ENCODE assay signal across 13 cellular contexts in the genomic region with DNA sequence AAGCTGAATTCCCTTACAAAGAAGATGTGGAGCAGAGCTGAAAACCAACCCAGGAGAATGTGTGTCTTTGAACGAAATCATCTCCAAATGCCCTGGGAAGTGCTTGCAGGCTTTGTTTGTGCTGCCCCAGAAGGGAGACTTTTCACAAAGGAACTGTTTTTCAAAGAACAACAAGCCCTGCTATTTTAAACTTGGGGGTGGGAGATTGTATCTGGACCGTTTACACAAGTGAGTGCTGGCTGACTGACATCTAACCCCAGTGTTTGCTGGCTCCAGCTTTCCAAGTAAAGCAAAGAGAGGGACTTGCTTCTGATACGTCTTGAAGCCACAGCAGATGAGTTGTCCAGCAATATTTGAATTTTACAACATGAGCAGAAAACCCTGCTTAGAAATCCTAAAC. TPM values are rescaled to one million over a fixed set of nuclear protein-coding genes. Genes with fewer than 3 reads are reported as not detected.
DNase-seq lines count a peak whose midpoint lies in the region; ATAC-seq, FAIRE-seq and TF ChIP-seq lines count a peak whose summit lies in the region.
"Had no signal": no experiment of that assay in that cellular context is flagged by ENCODE, and none has a peak within 500 bp of the region (broad histone marks: within the 10 kb centered on the region; RNA-seq: fewer than 3 reads in every experiment).

No MANE protein-coding gene starts in this region.

- H3K9me3 ChIP-seq in NT2/D1 (ENCODE audit: insufficient read depth, low read length) (no peaks in the 10 kb centered on the region), fibroblast of lung (ENCODE audit: control insufficient read depth, insufficient read depth, low read depth, low read length) (no peaks in the 10 kb centered on the region), neuron (ENCODE audit: low read length) (no peaks in the 10 kb centered on the region), small intestine (ENCODE audit: control insufficient read depth, low read depth) (no peaks in the 10 kb centered on the region)
- H3K9me3 ChIP-seq in CD8-positive, alpha-beta memory T cell (ENCODE audit: low read length) = no peaks in the 10 kb centered on the region

- peaks cover 0 to 2% (median 0%) of the 10 kb centered on the region in 5 donors for H3K9me3 Mint-ChIP-seq in CD8-positive, alpha-beta memory T cell
- H3K9me3 Mint-ChIP-seq: activated naive CD4-positive, alpha-beta T cell treated with anti-CD3 and anti-CD28 coated beads, Interleukin-2, amount 10 ng/mL, durations not matched to agents 7 days and 5 days; IgD-negative memory B cell had no signal

- no peak for ATAC-seq in HG03196 (IDR thresholded peaks at IDR 0.05; ENCODE audit: unreplicated experiment)

- no peaks in the 10 kb centered on the region for H3K36me3 ChIP-seq in BJ (ENCODE audit: control insufficient read depth, insufficient read depth, low read length)
- peaks cover 4% of the 10 kb centered on the region for H3K36me3 ChIP-seq in NT2/D1 (ENCODE audit: insufficient read depth, insufficient read length, low read length)
- no peaks in the 10 kb centered on the region for H3K36me3 ChIP-seq in fibroblast of lung (ENCODE audit: control insufficient read depth, insufficient read depth, low read length)
- H3K36me3 ChIP-seq in neuron (ENCODE audit: insufficient read depth, low read length) = no peaks in the 10 kb centered on the region
- H3K36me3 ChIP-seq in CD8-positive, alpha-beta memory T cell (ENCODE audit: insufficient read depth, low read length) = no peaks in the 10 kb centered on the region
- H3K36me3 ChIP-seq in small intestine (ENCODE audit: control insufficient read depth in 2 of 2, insufficient read depth in 2 of 2, low read length in 2 of 2) = no peaks in the 10 kb centered on the region
- H3K36me3 ChIP-seq: BLaER1 treated with 17β-estradiol and CSF1 and Interleukin-3, amounts not matched to agents 10 nM and 100 nM had no signal

- H3K27me3 ChIP-seq in BJ (ENCODE audit: control insufficient read depth, insufficient read depth, low read length) (no peaks in the 10 kb centered on the region), NT2/D1 (ENCODE audit: insufficient read depth, insufficient read length) (no peaks in the 10 kb centered on the region), fibroblast of lung (ENCODE audit: control insufficient read depth, insufficient read depth, low read length) (no peaks in the 10 kb centered on the region), neuron (ENCODE audit: insufficient read depth, low read length) (peaks cover 5% of the 10 kb centered on the region), small intestine (ENCODE audit: control insufficient read depth in 2 of 2, insufficient read depth in 2 of 2, low read length in 2 of 2) (no peaks in the 10 kb centered on the region)
- peaks cover 5% of the 10 kb centered on the region for H3K27me3 ChIP-seq in CD8-positive, alpha-beta memory T cell (ENCODE audit: insufficient read depth, low read length, poor library complexity, severe bottlenecking)

- H3K27ac Mint-ChIP-seq in CD8-positive, alpha-beta memory T cell = peak overlapping the region in 1 of 8 donors; percentile 58
- H3K27ac Mint-ChIP-seq: activated naive CD4-positive, alpha-beta T cell treated with anti-CD3 and anti-CD28 coated beads, Interleukin-2, amount 10 ng/mL, durations not matched to agents 7 days and 5 days; IgD-negative memory B cell had no signal

- H3K9ac ChIP-seq in NT2/D1 (ENCODE audit: insufficient read length, low read depth) (peak overlapping the region; percentile 82), fibroblast of lung (ENCODE audit: insufficient read depth, low read length) (no peak overlapping the region)
- H3K9ac ChIP-seq: BLaER1 treated with 17β-estradiol and CSF1 and Interleukin-3, amounts not matched to agents 10 nM and 100 nM had no signal

- peaks cover 4% of the 10 kb centered on the region for H3K4me1 ChIP-seq in NT2/D1 (ENCODE audit: insufficient read depth, insufficient read length)
- H3K4me1 ChIP-seq in fibroblast of lung (ENCODE audit: control insufficient read depth, extremely low read depth, insufficient read depth, low read length) = peaks cover 11% of the 10 kb centered on the region
- H3K4me1 ChIP-seq in neuron (ENCODE audit: insufficient read depth, low read length) = peaks cover 19% of the 10 kb centered on the region
- no peaks in the 10 kb centered on the region for H3K4me1 ChIP-seq in CD8-positive, alpha-beta memory T cell (ENCODE audit: insufficient read depth, low read length)
- H3K4me1 ChIP-seq in small intestine (ENCODE audit: control insufficient read depth in 2 of 2, insufficient read depth in 1 of 2, low read depth in 1 of 2, low read length in 1 of 2) = no peaks in the 10 kb centered on the region

- POLR2A ChIA-PET in BJ (lab: Charles Lee) = no interaction called here
- POLR2A ChIA-PET in CD8-positive, alpha-beta memory T cell (lab: Charles Lee) = no interaction called here

- no peak for DNase-seq in BJ (ENCODE audit: low read depth)
- no peak for DNase-seq in NT2/D1 (ENCODE audit: low read depth, low spot score)
- DNase-seq in fibroblast of lung (ENCODE audit: low read depth in 2 of 2) = peak; percentile 37 to 58
- DNase-seq in CD8-positive, alpha-beta memory T cell = no peak
- no peak for DNase-seq in small intestine
- DNase-seq in hypothalamus (lab: John Stamatoyannopoulos, UW) = no peak
- DNase-seq: activated CD4-positive, CD25-positive, alpha-beta regulatory T cell; activated naive CD4-positive, alpha-beta T cell treated with anti-CD3 and anti-CD28 coated beads, Interleukin-2, amount 10 ng/mL, durations not matched to agents 7 days and 5 days; stimulated activated naive CD4-positive, alpha-beta T cell had no signal

- CTCF ChIA-PET in BJ (lab: Yijun Ruan, JAX) = interaction anchor here (0.7 to 2.1 kb wide), 3 partner anchors 29 to 45 kb away, joined by 3 to 7 read pairs (median 3); no protein-coding TSS in a partner anchor
- CTCF ChIA-PET in CD8-positive, alpha-beta memory T cell (lab: Charles Lee) = no interaction called here

- no peak overlapping the region for H3K27ac ChIP-seq in fibroblast of lung (ENCODE audit: insufficient read depth, low read length)
- H3K27ac ChIP-seq in CD8-positive, alpha-beta memory T cell (ENCODE audit: low read depth, low read length) = no peak overlapping the region
- no peak overlapping the region for H3K27ac ChIP-seq in small intestine (ENCODE audit: low read depth in 1 of 2, low read length in 1 of 2)
- H3K27ac ChIP-seq: BLaER1 treated with 17β-estradiol and CSF1 and Interleukin-3, amounts not matched to agents 10 nM and 100 nM had no signal

- FAIRE-seq in small intestine (lab: Jason Lieb, UNC) = no peak

- H3K4me3 ChIP-seq in BJ (ENCODE audit: low read depth, low read length) (peak overlapping the region; percentile 62), NT2/D1 (ENCODE audit: insufficient read length, low read depth) (peak overlapping the region; percentile 70), fibroblast of lung (replicated peaks in 1 of 4; ENCODE audit: control extremely low read depth in 1 of 4, insufficient read depth in 1 of 4, low read depth in 3 of 4, low read length in 4 of 4) (peak overlapping the region; percentile 59 to 85 (median 72)), neuron (ENCODE audit: low read length) (peak overlapping the region; percentile 55), small intestine (ENCODE audit: low read depth in 1 of 2, low read length in 2 of 2) (no peak overlapping the region)
- no peak overlapping the region for H3K4me3 ChIP-seq in CD8-positive, alpha-beta memory T cell (ENCODE audit: low read length)
- H3K4me3 ChIP-seq: BLaER1 treated with 17β-estradiol and CSF1 and Interleukin-3, amounts not matched to agents 10 nM and 100 nM had no signal

- peaks cover 33% of the 10 kb centered on the region for H3K79me2 ChIP-seq in fibroblast of lung (ENCODE audit: control insufficient read depth, insufficient read depth, low read length)

- no peaks in the 10 kb centered on the region for H3K36me3 Mint-ChIP-seq in CD8-positive, alpha-beta memory T cell
- H3K36me3 Mint-ChIP-seq: activated naive CD4-positive, alpha-beta T cell treated with anti-CD3 and anti-CD28 coated beads, Interleukin-2, amount 10 ng/mL, durations not matched to agents 7 days and 5 days; IgD-negative memory B cell had no signal

- peaks cover 0 to 10% (median 1%) of the 10 kb centered on the region in 3 donors for H3K4me1 Mint-ChIP-seq in CD8-positive, alpha-beta memory T cell

- 15 to 21% (median 20%) methylated on average over 3 of the region's 3 CpGs for WGBS in small intestine, 3 donors

- no peaks in the 10 kb centered on the region for H4K20me1 ChIP-seq in fibroblast of lung (ENCODE audit: control insufficient read depth, extremely low read depth, insufficient read depth, low read length)
- H4K20me1 ChIP-seq: BLaER1 treated with 17β-estradiol and CSF1 and Interleukin-3, amounts not matched to agents 10 nM and 100 nM had no signal

- H2AFZ ChIP-seq in fibroblast of lung (ENCODE audit: low read length) (no peak overlapping the region), neuron (ENCODE audit: low read depth, low read length) (peak overlapping the region; percentile 43)

- peaks cover 27 to 55% of the 10 kb centered on the region in 2 donors for H3K27me3 Mint-ChIP-seq in CD8-positive, alpha-beta memory T cell

- H3K4me2 ChIP-seq in fibroblast of lung (ENCODE audit: extremely low read depth, insufficient read depth, low read length) = peak overlapping the region; percentile 82

- H3K4me3 Mint-ChIP-seq in CD8-positive, alpha-beta memory T cell = no peak overlapping the region
- H3K4me3 Mint-ChIP-seq: activated naive CD4-positive, alpha-beta T cell treated with anti-CD3 and anti-CD28 coated beads, Interleukin-2, amount 10 ng/mL, durations not matched to agents 7 days and 5 days; IgD-negative memory B cell had no signal

- TF ChIP-seq CTCF in BJ (IDR thresholded peaks at IDR 0.05; ENCODE audit: insufficient read depth, low read depth, low read length) (no peak), fibroblast of lung (conservative IDR thresholded peaks at IDR 0.05 in 1 of 2, IDR thresholded peaks at IDR 0.05 in 1 of 2; ENCODE audit: low read depth in 1 of 2, low read length in 2 of 2) (no peak)

RNA-seq across cellular contexts. Expression of gene ADAMTS12, which starts 1.6 kb away (rescaled TPM):
- polyA plus RNA-seq in BJ (2011; rRNA removed) = 25.6 and 30.1 TPM in 2 replicates
- 40.0 and 58.8 TPM in 2 replicates for polyA minus RNA-seq in BJ (2011; rRNA and poly(A)+ RNA removed)
- 6.4 and 10.7 TPM in 2 replicates for total RNA-seq in fibroblast of lung
- polyA plus RNA-seq in fibroblast of lung = 35.9 and 44.8 TPM in 2 replicates
- polyA plus RNA-seq in fibroblast of lung (2012) = 22.0 and 30.9 TPM in 2 replicates
- 68.3 and 81.3 TPM in 2 replicates for polyA minus RNA-seq in fibroblast of lung (ENCODE audit: low replicate concordance)
- total RNA-seq in CD8-positive, alpha-beta memory T cell = not detected
- polyA plus RNA-seq in CD8-positive, alpha-beta memory T cell = not detected
- polyA plus RNA-seq in small intestine = under 1 TPM in 2 of 3 donors, not detected in 1; 0.37 to 0.54 TPM
- polyA plus RNA-seq: IgD-negative memory B cell had no signal

RNA-seq across cellular contexts. Expression of gene RXFP3, which starts 46.0 kb away (rescaled TPM):
- polyA plus RNA-seq in BJ (2011; rRNA removed) (not detected in 2 replicates), fibroblast of lung (not detected in 2 replicates), small intestine (not detected)
- polyA minus RNA-seq in BJ (2011; rRNA and poly(A)+ RNA removed) = not detected in 2 replicates
- not detected in 2 replicates for total RNA-seq in fibroblast of lung
- polyA plus RNA-seq in fibroblast of lung (2012) = not detected in 2 replicates
- polyA minus RNA-seq in fibroblast of lung (ENCODE audit: low replicate concordance) = not detected in 2 replicates
- total RNA-seq in CD8-positive, alpha-beta memory T cell = not detected
- polyA plus RNA-seq in CD8-positive, alpha-beta memory T cell = not detected
- polyA plus RNA-seq: IgD-negative memory B cell had no signal

Comparison
In these comparisons a context has a peak if more than half of its experiments do, and no peak if none do; other contexts are left out.
1. DNase-seq: peak in fibroblast of lung (2 of 2); none in BJ (single experiment), NT2/D1 (single experiment), CD8-positive, alpha-beta memory T cell (0 of 5), small intestine (single experiment) and hypothalamus (0 of 51).
2. H3K4me3 ChIP-seq: peak in BJ (single experiment), NT2/D1 (single experiment), fibroblast of lung (4 of 4) and neuron (single experiment); none in CD8-positive, alpha-beta memory T cell (single experiment) and small intestine (0 of 2).
3. RNA of gene ADAMTS12, which starts 1.6 kb away (polyA plus RNA-seq): 22.0 to 44.8 TPM in fibroblast of lung and 25.6 to 30.1 TPM in BJ; 0.37 to 0.54 TPM in small intestine and not detected in CD8-positive, alpha-beta memory T cell (single experiment); every median in the first group is over 10 times any median in the second.